Comparison of ENCODE assay signal across 7 cellular contexts in the genomic region with DNA sequence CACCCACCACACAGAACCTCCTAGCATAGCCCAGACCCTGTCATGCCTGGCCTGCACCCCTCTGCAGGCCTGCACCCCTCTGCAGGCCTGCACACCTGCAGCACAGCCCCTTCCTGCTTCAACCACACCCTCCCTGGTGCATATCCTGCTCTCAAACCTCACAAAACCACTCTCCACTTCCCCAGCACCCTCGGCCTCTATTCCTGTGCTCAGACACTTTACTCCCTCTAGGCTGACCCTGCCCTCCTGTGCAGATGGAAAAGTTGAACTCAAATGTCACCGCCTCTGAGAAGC.
DNase-seq lines count a peak whose midpoint lies in the region; ATAC-seq and TF ChIP-seq lines count a peak whose summit lies in the region.
"Not testable (repeated sequence)": the region's sequence is repeated elsewhere in the genome, so short reads cannot be mapped to it uniquely, and the experiment has no call there.

No MANE protein-coding gene starts in this region.

- DNase-seq in CD8-positive, alpha-beta T cell; activated CD4-positive, alpha-beta T cell treated with anti-CD3 and anti-CD28 coated beads for 36 hours; activated naive CD8-positive, alpha-beta T cell treated with anti-CD3 and anti-CD28 coated beads, Interleukin-2, amount 10 ng/mL, durations not matched to agents 7 days and 5 days; natural killer cell; stimulated activated naive CD8-positive, alpha-beta T cell treated with anti-CD3 and anti-CD28 coated beads, Interleukin-15, amount 100 ng/mL, for 72 hours: not testable (repeated sequence)
- peak; percentile 16 for DNase-seq in Jurkat, Clone E6-1 (ENCODE audit: low read depth, low spot score)

- not testable (repeated sequence) for H3K4me1 Mint-ChIP-seq in CD8-positive, alpha-beta T cell (ENCODE audit: low read depth); activated CD4-positive, alpha-beta T cell treated with anti-CD3 and anti-CD28 coated beads for 36 hours; activated naive CD8-positive, alpha-beta T cell treated with anti-CD3 and anti-CD28 coated beads, Interleukin-2, amount 10 ng/mL, durations not matched to agents 7 days and 5 days; stimulated activated naive CD8-positive, alpha-beta T cell treated with anti-CD3 and anti-CD28 coated beads, Interleukin-15, amount 100 ng/mL, for 72 hours
- H3K4me1 Mint-ChIP-seq in natural killer cell = peaks cover 14 to 15% of the 10 kb centered on the region in 2 donors

- not testable (repeated sequence) for H3K27me3 Mint-ChIP-seq in CD8-positive, alpha-beta T cell (ENCODE audit: low read depth); activated CD4-positive, alpha-beta T cell treated with anti-CD3 and anti-CD28 coated beads for 36 hours; activated naive CD8-positive, alpha-beta T cell treated with anti-CD3 and anti-CD28 coated beads, Interleukin-2, amount 10 ng/mL, durations not matched to agents 7 days and 5 days; natural killer cell (ENCODE audit: low read depth in 2 of 2); stimulated activated naive CD8-positive, alpha-beta T cell treated with anti-CD3 and anti-CD28 coated beads, Interleukin-15, amount 100 ng/mL, for 72 hours

- H3K9me3 ChIP-seq in CD8-positive, alpha-beta T cell (ENCODE audit: low read length) = not testable (repeated sequence)

- not testable (repeated sequence) for H3K36me3 Mint-ChIP-seq in CD8-positive, alpha-beta T cell; activated CD4-positive, alpha-beta T cell treated with anti-CD3 and anti-CD28 coated beads for 36 hours (ENCODE audit: low read depth); activated naive CD8-positive, alpha-beta T cell treated with anti-CD3 and anti-CD28 coated beads, Interleukin-2, amount 10 ng/mL, durations not matched to agents 7 days and 5 days; natural killer cell

- H3K27ac ChIP-seq in CD8-positive, alpha-beta T cell (ENCODE audit: low read depth, low read length) = not testable (repeated sequence)

- POLR2A ChIA-PET in CD8-positive, alpha-beta T cell (lab: Charles Lee); activated CD4-positive, alpha-beta T cell treated with anti-CD3 and anti-CD28 coated beads for 36 hours (lab: Charles Lee); activated naive CD8-positive, alpha-beta T cell treated with anti-CD3 and anti-CD28 coated beads, Interleukin-2, amount 10 ng/mL, durations not matched to agents 7 days and 5 days (lab: Charles Lee): not testable (repeated sequence)

- not testable (repeated sequence) for H3K4me1 ChIP-seq in CD8-positive, alpha-beta T cell (ENCODE audit: insufficient read depth, low read length)

- intact Hi-C loops in CD8-positive, alpha-beta T cell (cut with DNase I, micrococcal nuclease); activated CD4-positive, alpha-beta T cell treated with anti-CD3 and anti-CD28 coated beads for 36 hours (cut with DNase I, micrococcal nuclease); natural killer cell (cut with micrococcal nuclease): not testable (repeated sequence)

- CTCF ChIA-PET in CD8-positive, alpha-beta T cell (lab: Charles Lee); activated CD4-positive, alpha-beta T cell treated with anti-CD3 and anti-CD28 coated beads for 36 hours (lab: Charles Lee): not testable (repeated sequence)

- H3K9me3 Mint-ChIP-seq in CD8-positive, alpha-beta T cell; activated CD4-positive, alpha-beta T cell treated with anti-CD3 and anti-CD28 coated beads for 36 hours (ENCODE audit: low read depth); activated naive CD8-positive, alpha-beta T cell treated with anti-CD3 and anti-CD28 coated beads, Interleukin-2, amount 10 ng/mL, durations not matched to agents 7 days and 5 days; natural killer cell; stimulated activated naive CD8-positive, alpha-beta T cell treated with anti-CD3 and anti-CD28 coated beads, Interleukin-15, amount 100 ng/mL, for 72 hours: not testable (repeated sequence)

- H3K27me3 ChIP-seq in CD8-positive, alpha-beta T cell (ENCODE audit: insufficient read depth, low read length) = not testable (repeated sequence)

- not testable (repeated sequence) for H3K4me3 ChIP-seq in CD8-positive, alpha-beta T cell (ENCODE audit: low read depth, low read length); Jurkat, Clone E6-1 (ENCODE audit: low read length)

- H3K36me3 ChIP-seq in CD8-positive, alpha-beta T cell (ENCODE audit: insufficient read depth, low read length) = not testable (repeated sequence)

- ATAC-seq in CD8-positive, alpha-beta T cell = peak; percentile 31
- peak; percentile 47 for ATAC-seq in activated CD4-positive, alpha-beta T cell treated with anti-CD3 and anti-CD28 coated beads for 36 hours
- peak; percentile 61 for ATAC-seq in activated naive CD8-positive, alpha-beta T cell treated with anti-CD3 and anti-CD28 coated beads, Interleukin-2, amount 10 ng/mL, durations not matched to agents 7 days and 5 days (ENCODE audit: low read depth)
- ATAC-seq in esophagus mucosa (peak; percentile 18), natural killer cell (peak in 2 of 3 donors; percentile 48 to 79)
- peak; percentile 37 for ATAC-seq in stimulated activated naive CD8-positive, alpha-beta T cell treated with anti-CD3 and anti-CD28 coated beads, Interleukin-15, amount 100 ng/mL, for 72 hours

- peak overlapping the region; percentile 53 for H3K27ac Mint-ChIP-seq in CD8-positive, alpha-beta T cell
- H3K27ac Mint-ChIP-seq in activated CD4-positive, alpha-beta T cell treated with anti-CD3 and anti-CD28 coated beads for 36 hours; stimulated activated naive CD8-positive, alpha-beta T cell treated with anti-CD3 and anti-CD28 coated beads, Interleukin-15, amount 100 ng/mL, for 72 hours: not testable (repeated sequence)
- H3K27ac Mint-ChIP-seq in activated naive CD8-positive, alpha-beta T cell treated with anti-CD3 and anti-CD28 coated beads, Interleukin-2, amount 10 ng/mL, durations not matched to agents 7 days and 5 days = peak overlapping the region; percentile 3
- peak overlapping the region; percentile 1 to 56 for H3K27ac Mint-ChIP-seq in natural killer cell

- not testable (repeated sequence) for TF ChIP-seq CTCF in CD8-positive, alpha-beta T cell (IDR thresholded peaks at IDR 0.05); natural killer cell (IDR thresholded peaks at IDR 0.05)

- not testable (repeated sequence) for H3K4me3 Mint-ChIP-seq in CD8-positive, alpha-beta T cell; activated CD4-positive, alpha-beta T cell treated with anti-CD3 and anti-CD28 coated beads for 36 hours; activated naive CD8-positive, alpha-beta T cell treated with anti-CD3 and anti-CD28 coated beads, Interleukin-2, amount 10 ng/mL, durations not matched to agents 7 days and 5 days; natural killer cell; stimulated activated naive CD8-positive, alpha-beta T cell treated with anti-CD3 and anti-CD28 coated beads, Interleukin-15, amount 100 ng/mL, for 72 hours
